Comparison of ENCODE assay signal across 36 cellular contexts in genomic region chr19:51329411-51329810, GRCh38. TPM values are rescaled to one million over a fixed set of nuclear protein-coding genes. Genes with fewer than 3 reads are reported as not detected.
"Had no signal": no experiment of that assay in that cellular context is flagged by ENCODE, and none has a peak within 500 bp of the region (broad histone marks: within the 10 kb centered on the region; RNA-seq: fewer than 3 reads in every experiment).

No MANE protein-coding gene starts in this region.

- ATAC-seq: activated CD8-positive, alpha-beta T cell treated with anti-CD3 and anti-CD28 coated beads for 36 hours; activated naive CD4-positive, alpha-beta T cell treated with anti-CD3 and anti-CD28 coated beads, Interleukin-2, amount 50 U/mL, for 72 hours; activated T-cell treated with anti-CD3 and anti-CD28 coated beads, Interleukin-2, amount 50 U/mL, for 4 hours; activated T-cell treated with anti-CD3 and anti-CD28 coated beads, Interleukin-2, amount 50 U/mL, for 72 hours; activated T-helper 17 cell treated with anti-CD3 and anti-CD28 coated beads, Interleukin-2, amount 50 U/mL, for 72 hours; body of pancreas had no signal

- H3K4me3 ChIP-seq: adrenal gland, body of pancreas, breast epithelium had no signal

- H3K9me3 Mint-ChIP-seq: activated B cell treated with CpG ODN at 0.5 μM for 24 hours; activated CD4-positive, alpha-beta memory T cell treated with anti-CD3 and anti-CD28 coated beads for 36 hours; activated CD8-positive, alpha-beta T cell treated with anti-CD3 and anti-CD28 coated beads for 36 hours; activated naive CD4-positive, alpha-beta T cell treated with anti-CD3 and anti-CD28 coated beads, Interleukin-2, amount 50 U/mL, for 72 hours; activated naive CD8-positive, alpha-beta T cell treated with anti-CD3 and anti-CD28 coated beads for 36 hours; activated T-helper 1 cell treated with anti-CD3 and anti-CD28 coated beads, Interleukin-12 subunit alpha, Interleukin-12 subunit beta, Interleukin-2, Interleukin-4 antibody, amounts not matched to agents 30 ng/mL and 10 ng/mL and 1 ng/mL, durations not matched to agents 14 hours and 24 hours and 36 hours; activated T-helper 17 cell treated with anti-CD3 and anti-CD28 coated beads, Interleukin-2, amount 50 U/mL, for 72 hours; T-helper 1 cell treated with Interleukin-12 subunit alpha and Interleukin-12 subunit beta and Interleukin-4 antibody, amounts not matched to agents 30 μg/mL and 1 μg/mL, for 36 hours had no signal

- FAIRE-seq: astrocyte, TTC549 had no signal

- H3K4me3 Mint-ChIP-seq: activated B cell treated with CpG ODN at 0.5 μM for 24 hours; activated CD4-positive, alpha-beta memory T cell treated with anti-CD3 and anti-CD28 coated beads for 36 hours; activated CD4-positive, alpha-beta T cell treated with anti-CD3 and anti-CD28 coated beads, Interleukin-2, amount 10 ng/mL, durations not matched to agents 24 days and 14 days; activated CD8-positive, alpha-beta T cell treated with anti-CD3 and anti-CD28 coated beads for 36 hours; activated naive CD4-positive, alpha-beta T cell treated with anti-CD3 and anti-CD28 coated beads, Interleukin-2, amount 10 ng/mL, durations not matched to agents 7 days and 5 days; activated naive CD8-positive, alpha-beta T cell treated with anti-CD3 and anti-CD28 coated beads for 36 hours; activated T-cell treated with anti-CD3 and anti-CD28 coated beads, Interleukin-2, amount 50 U/mL, for 4 hours; activated T-cell treated with anti-CD3 and anti-CD28 coated beads, Interleukin-2, amount 50 U/mL, for 72 hours; activated T-helper 1 cell treated with anti-CD3 and anti-CD28 coated beads, Interleukin-12 subunit alpha, Interleukin-12 subunit beta, Interleukin-2, Interleukin-4 antibody, amounts not matched to agents 30 ng/mL and 10 ng/mL and 1 ng/mL, durations not matched to agents 14 hours and 24 hours and 36 hours; activated T-helper 17 cell treated with anti-CD3 and anti-CD28 coated beads, Interleukin-2, amount 50 U/mL, for 72 hours; T-helper 1 cell treated with Interleukin-12 subunit alpha and Interleukin-12 subunit beta and Interleukin-4 antibody, amounts not matched to agents 30 μg/mL and 1 μg/mL, for 36 hours had no signal

- H3K27ac Mint-ChIP-seq: activated B cell treated with CpG ODN at 0.5 μM for 24 hours; activated CD4-positive, alpha-beta memory T cell treated with anti-CD3 and anti-CD28 coated beads for 36 hours; activated CD4-positive, alpha-beta T cell treated with anti-CD3 and anti-CD28 coated beads, Interleukin-2, amount 10 ng/mL, durations not matched to agents 24 days and 14 days; activated CD8-positive, alpha-beta T cell treated with anti-CD3 and anti-CD28 coated beads for 36 hours; activated naive CD4-positive, alpha-beta T cell treated with anti-CD3 and anti-CD28 coated beads, Interleukin-2, amount 10 ng/mL, durations not matched to agents 7 days and 5 days; activated naive CD8-positive, alpha-beta T cell treated with anti-CD3 and anti-CD28 coated beads for 36 hours; activated T-cell treated with anti-CD3 and anti-CD28 coated beads, Interleukin-2, amount 50 U/mL, for 72 hours; activated T-helper 1 cell treated with anti-CD3 and anti-CD28 coated beads, Interleukin-12 subunit alpha, Interleukin-12 subunit beta, Interleukin-2, Interleukin-4 antibody, amounts not matched to agents 30 ng/mL and 10 ng/mL and 1 ng/mL, durations not matched to agents 14 hours and 24 hours and 36 hours; activated T-helper 17 cell treated with anti-CD3 and anti-CD28 coated beads, Interleukin-2, amount 50 U/mL, for 72 hours; T-helper 1 cell treated with Interleukin-12 subunit alpha and Interleukin-12 subunit beta and Interleukin-4 antibody, amounts not matched to agents 30 μg/mL and 1 μg/mL, for 36 hours had no signal

- DNase-seq: activated B cell treated with CpG ODN at 0.5 μM for 24 hours; activated CD4-positive, alpha-beta memory T cell treated with anti-CD3 and anti-CD28 coated beads for 36 hours; activated CD4-positive, alpha-beta T cell treated with anti-CD3 and anti-CD28 coated beads for 4 hours; activated CD4-positive, alpha-beta T cell treated with anti-CD3 and anti-CD28 coated beads, Interleukin-2, amount 50 U/mL, for 1 hour; activated CD4-positive, alpha-beta T cell treated with anti-CD3 and anti-CD28 coated beads, Interleukin-2, amount 50 U/mL, for 4 hours; activated CD4-positive, CD25-positive, alpha-beta regulatory T cell treated with anti-CD3 and anti-CD28 coated beads, Interleukin-2, amount 50 U/mL, for 72 hours; activated CD8-positive, alpha-beta memory T cell treated with anti-CD3 and anti-CD28 coated beads, Interleukin-2, amount 50 U/mL, for 4 hours; activated CD8-positive, alpha-beta T cell treated with anti-CD3 and anti-CD28 coated beads for 36 hours; activated effector memory CD4-positive, alpha-beta T cell treated with anti-CD3 and anti-CD28 coated beads, Interleukin-2, amount 50 U/mL, for 16 hours; activated gamma-delta T cell treated with Interleukin-2 at 50 U/mL for 16 hours; activated naive CD4-positive, alpha-beta T cell; activated naive CD4-positive, alpha-beta T cell treated with anti-CD3 and anti-CD28 coated beads, Interleukin-2, amount 10 ng/mL, durations not matched to agents 7 days and 5 days; activated naive CD8-positive, alpha-beta T cell treated with anti-CD3 and anti-CD28 coated beads for 36 hours; activated T-cell treated with anti-CD3 and anti-CD28 coated beads for 4 hours; activated T-cell treated with anti-CD3 and anti-CD28 coated beads, Interleukin-2, amount 50 U/mL, for 1 hour; activated T-cell treated with anti-CD3 and anti-CD28 coated beads, Interleukin-2, amount 50 U/mL, for 4 hours; activated T-cell treated with anti-CD3 and anti-CD28 coated beads, Interleukin-2, amount 50 U/mL, for 72 hours; adrenal gland; amniotic stem cell; body of pancreas; brain microvascular endothelial cell; central memory CD4-positive, alpha-beta T cell; SW 1271; T-helper 1 cell; T-helper 9 cell had no signal

- H3K36me3 ChIP-seq: adrenal gland, brain microvascular endothelial cell, breast epithelium had no signal

- H3K27ac ChIP-seq: adrenal gland, body of pancreas, brain microvascular endothelial cell, breast epithelium, VCaP had no signal

- H3K9me3 ChIP-seq: adrenal gland, body of pancreas, breast epithelium had no signal

- H3K36me3 Mint-ChIP-seq: activated naive CD4-positive, alpha-beta T cell treated with anti-CD3 and anti-CD28 coated beads, Interleukin-2, amount 10 ng/mL, durations not matched to agents 7 days and 5 days; activated naive CD8-positive, alpha-beta T cell treated with anti-CD3 and anti-CD28 coated beads for 36 hours had no signal

RNA-seq across cellular contexts. Expression of gene IGLON5, which starts 18.0 kb away (rescaled TPM):
- total RNA-seq: activated B cell treated with CpG ODN at 0.5 μM for 24 hours; body of pancreas; cardiac septum; T-helper 2 cell treated with Interferon-gamma antibody and Interleukin-4, amounts not matched to agents 100 ng/mL and 5 ng/mL, for 36 hours had no signal

RNA-seq across cellular contexts. Expression of gene CLDND2, which starts 39.4 kb away (rescaled TPM):
- total RNA-seq: body of pancreas, breast epithelium had no signal

RNA-seq across cellular contexts. Expression of gene NKG7, which starts 43.0 kb away (rescaled TPM):
- total RNA-seq: astrocyte, body of pancreas had no signal
